In the genomic region with DNA sequence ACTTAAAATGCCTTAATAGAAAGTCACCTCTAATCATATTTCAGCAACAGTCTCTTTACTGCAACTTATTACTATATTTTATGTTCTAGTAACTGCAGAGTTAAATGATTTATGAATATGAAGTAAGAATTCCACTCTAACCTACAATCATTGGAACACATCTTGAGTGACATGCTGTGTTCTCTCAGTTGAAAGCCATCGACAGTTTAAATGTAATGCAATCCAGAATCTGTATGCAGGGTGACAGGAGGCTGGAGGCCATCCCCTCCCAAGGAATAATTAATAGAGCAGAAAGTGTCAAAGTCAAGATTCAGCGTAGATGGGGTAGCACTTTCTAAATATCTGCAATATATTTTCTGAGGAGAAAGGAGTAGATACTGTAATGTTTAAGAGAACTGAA, we compare ENCODE assay signal across 35 cellular contexts.
"Had no signal": no experiment of that assay in that cellular context is flagged by ENCODE, and none has a peak within 500 bp of the region (broad histone marks: within the 10 kb centered on the region; RNA-seq: fewer than 3 reads in every experiment).

No MANE protein-coding gene starts in this region.

- H3K9ac ChIP-seq: KMS-11 had no signal

- H3K4me3 ChIP-seq: MG63 had no signal

- DNase-seq: Karpas-422, Kasumi-1, MG63, MM.1S, MV-4-11, NCI-H1048, NCI-H1092, NCI-H1092 treated with DMSO at 0.1 percent for 48 hours, NCI-H1105, NCI-H1105 treated with DMSO at 0.1 percent for 48 hours, NCI-H1417, NCI-H1417 treated with DMSO at 0.1 percent for 48 hours, NCI-H1436, NCI-H1436 treated with DMSO at 0.1 percent for 48 hours, NCI-H146, NCI-H1694, NCI-H1694 treated with DMSO at 0.1 percent for 48 hours, NCI-H187, NCI-H187 treated with DMSO at 0.1 percent for 48 hours, NCI-H1930, NCI-H2029, NCI-H2029 treated with DMSO at 0.1 percent for 48 hours, NCI-H2081, NCI-H2081 treated with DMSO at 0.1 percent for 48 hours, NCI-H2107, NCI-H2171, NCI-H2171 treated with DMSO at 0.1 percent for 48 hours, NCI-H2227 treated with DMSO at 0.1 percent for 48 hours, NCI-H226, NCI-H345, NCI-H446, NCI-H446 treated with DMSO at 0.1 percent for 48 hours, NCI-H510A, NCI-H510A treated with DMSO at 0.1 percent for 48 hours had no signal

- H3K27ac ChIP-seq: KMS-11 had no signal

- H3K9me3 ChIP-seq: MG63 had no signal

- H3K27me3 ChIP-seq: MG63 had no signal

- H3K36me3 ChIP-seq: MG63 had no signal

- H3K4me2 ChIP-seq: KMS-11 had no signal
